ENCODE assay signal across 8 cellular contexts in genomic region chr5:152505442-152506042, GRCh38.
DNase-seq lines count a peak whose midpoint lies in the region; ATAC-seq, FAIRE-seq and TF ChIP-seq lines count a peak whose summit lies in the region.

No MANE protein-coding gene starts in this region.

- TF ChIP-seq POLR2A in GM12891 (IDR thresholded peaks at IDR 0.05; ENCODE audit: low read depth, low read length): no peak
- TF ChIP-seq POLR2A in stomach (IDR thresholded peaks at IDR 0.05): no peak

- POLR2A ChIA-PET in AG04450 (lab: Yijun Ruan, JAX): no interaction called here

- TF ChIP-seq EP300 in stomach (IDR thresholded peaks at IDR 0.05): no peak

- TF ChIP-seq CTCF in AG04450 (IDR thresholded peaks at IDR 0.05; ENCODE audit: low read depth, low read length) (peak; percentile 57), choroid plexus epithelial cell (conservative IDR thresholded peaks at IDR 0.05; ENCODE audit: low read depth, low read length) (peak; percentile 59), lower lobe of right lung (IDR thresholded peaks at IDR 0.05) (peak; percentile 60), stomach (IDR thresholded peaks at IDR 0.05) (peak in 5 of 7 experiments; percentile 38 to 65 (median 58))

- H3K4me1 ChIP-seq in lower lobe of right lung (no peaks in the 10 kb centered on the region), stomach (peaks cover 0 to 6% (median 0%) of the 10 kb centered on the region in 4 donors)

- DNase-seq in AG04450 (ENCODE audit: low read depth, low spot score) (peak; percentile 1), GM12891 (ENCODE audit: insufficient read length, low spot score) (no peak), NAMALWA (ENCODE audit: low spot score) (peak; percentile 77), SKM-1 (lab: John Stamatoyannopoulos, UW; ENCODE audit: unreplicated experiment) (peak; percentile 20), choroid plexus epithelial cell (ENCODE audit: low read depth) (peak; percentile 63), lower lobe of right lung (no peak), stomach (peak; percentile 68)

- peak; percentile 96 for FAIRE-seq in GM12891 (lab: Jason Lieb, UNC)

- peak; percentile 78 for ATAC-seq in HG02623 (IDR thresholded peaks at IDR 0.05; ENCODE audit: unreplicated experiment)
- ATAC-seq in lower lobe of right lung: peak; percentile 67 to 74

- H3K27me3 ChIP-seq in AG04450 (ENCODE audit: control insufficient read depth, insufficient read depth, low read length) (no peaks in the 10 kb centered on the region), lower lobe of right lung (ENCODE audit: low read depth) (peaks cover 4% of the 10 kb centered on the region), stomach (no peaks in the 10 kb centered on the region)

- no peak overlapping the region for H3K27ac ChIP-seq in AG04450 (ENCODE audit: low read depth, low read length)
- H3K27ac ChIP-seq in lower lobe of right lung: no peak overlapping the region
- no peak overlapping the region for H3K27ac ChIP-seq in stomach

- WGBS in stomach, 5 donors: 7 to 14% (median 13%) methylated on average over 8 of the region's 8 CpGs

- H3K36me3 ChIP-seq in lower lobe of right lung: no peaks in the 10 kb centered on the region
- no peaks in the 10 kb centered on the region for H3K36me3 ChIP-seq in stomach

- H3K9me3 ChIP-seq in AG04450 (ENCODE audit: control insufficient read depth, insufficient read depth, low read length) (no peaks in the 10 kb centered on the region), lower lobe of right lung (no peaks in the 10 kb centered on the region), stomach (no peaks in the 10 kb centered on the region)

- CTCF ChIA-PET in AG04450 (lab: Charles Lee): interaction anchor here (0.8 to 1.8 kb wide), 4 partner anchors 9 to 680 kb away, joined by 3 to 9 read pairs (median 4); no protein-coding TSS in a partner anchor

- intact Hi-C loops in lower lobe of right lung (cut with DNase I): no loop called here
- intact Hi-C loops in stomach (cut with DNase I; ENCODE audit: low total_unique reads): no loop called here

- H3K4me3 ChIP-seq in AG04450 (ENCODE audit: low read depth, low read length) (no peak overlapping the region), choroid plexus epithelial cell (ENCODE audit: low read depth, low read length) (no peak overlapping the region), lower lobe of right lung (no peak overlapping the region), stomach (no peak overlapping the region)

TF ChIP-seq in GM12891, 5 proteins besides CTCF, POLR2A, EP300 and RAD21:
- peak; percentile 90; the same call in 1 of the 2 replicates for TF ChIP-seq POU2F2 (IDR thresholded peaks at IDR 0.05; ENCODE audit: low read depth, low read length)
- no peak for TF ChIP-seq SPI1 (IDR thresholded peaks at IDR 0.05; ENCODE audit: low read depth, low read length)

Comparison
In these comparisons a context has a peak if more than half of its experiments do, and no peak if none do; other contexts are left out.
1. DNase-seq: peak in AG04450 (single experiment), NAMALWA (single experiment), SKM-1 (single experiment), choroid plexus epithelial cell (single experiment) and stomach (single experiment); none in GM12891 (single experiment) and lower lobe of right lung (single experiment).
2. Peak in every context shown above with its lines, with median percentiles within 50 percentile points of each other: CTCF ChIP-seq.